In the genomic region with DNA sequence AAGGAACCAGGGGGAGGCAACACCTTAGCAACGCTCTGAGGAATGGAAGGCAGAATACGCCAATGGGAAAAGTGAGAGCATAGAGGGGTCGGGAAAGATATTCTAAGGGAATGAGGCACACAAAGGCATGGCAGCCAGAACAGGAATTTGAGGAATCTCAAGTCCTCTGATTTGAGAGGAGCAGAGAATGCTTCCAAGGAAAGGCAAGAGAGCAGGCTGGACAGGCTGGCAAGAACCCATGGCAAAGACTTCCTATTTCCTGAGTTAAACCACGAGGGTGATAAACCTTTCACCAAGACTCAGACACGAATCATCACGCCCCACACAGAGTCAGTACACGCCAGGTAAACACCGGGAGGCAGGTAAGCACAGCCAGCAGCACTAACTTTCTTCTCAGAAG, we compare ENCODE assay signal across 1 cellular context.
A peak's percentile ranks its signal among the peaks of the same experiment; 100 is the strongest.
TF ChIP-seq lines count a peak whose summit lies in the region.

No MANE protein-coding gene starts in this region.

TF ChIP-seq in K562, 482 proteins besides CTCF, POLR2A, EP300 and RAD21:
- TF ChIP-seq, protein P1, sequence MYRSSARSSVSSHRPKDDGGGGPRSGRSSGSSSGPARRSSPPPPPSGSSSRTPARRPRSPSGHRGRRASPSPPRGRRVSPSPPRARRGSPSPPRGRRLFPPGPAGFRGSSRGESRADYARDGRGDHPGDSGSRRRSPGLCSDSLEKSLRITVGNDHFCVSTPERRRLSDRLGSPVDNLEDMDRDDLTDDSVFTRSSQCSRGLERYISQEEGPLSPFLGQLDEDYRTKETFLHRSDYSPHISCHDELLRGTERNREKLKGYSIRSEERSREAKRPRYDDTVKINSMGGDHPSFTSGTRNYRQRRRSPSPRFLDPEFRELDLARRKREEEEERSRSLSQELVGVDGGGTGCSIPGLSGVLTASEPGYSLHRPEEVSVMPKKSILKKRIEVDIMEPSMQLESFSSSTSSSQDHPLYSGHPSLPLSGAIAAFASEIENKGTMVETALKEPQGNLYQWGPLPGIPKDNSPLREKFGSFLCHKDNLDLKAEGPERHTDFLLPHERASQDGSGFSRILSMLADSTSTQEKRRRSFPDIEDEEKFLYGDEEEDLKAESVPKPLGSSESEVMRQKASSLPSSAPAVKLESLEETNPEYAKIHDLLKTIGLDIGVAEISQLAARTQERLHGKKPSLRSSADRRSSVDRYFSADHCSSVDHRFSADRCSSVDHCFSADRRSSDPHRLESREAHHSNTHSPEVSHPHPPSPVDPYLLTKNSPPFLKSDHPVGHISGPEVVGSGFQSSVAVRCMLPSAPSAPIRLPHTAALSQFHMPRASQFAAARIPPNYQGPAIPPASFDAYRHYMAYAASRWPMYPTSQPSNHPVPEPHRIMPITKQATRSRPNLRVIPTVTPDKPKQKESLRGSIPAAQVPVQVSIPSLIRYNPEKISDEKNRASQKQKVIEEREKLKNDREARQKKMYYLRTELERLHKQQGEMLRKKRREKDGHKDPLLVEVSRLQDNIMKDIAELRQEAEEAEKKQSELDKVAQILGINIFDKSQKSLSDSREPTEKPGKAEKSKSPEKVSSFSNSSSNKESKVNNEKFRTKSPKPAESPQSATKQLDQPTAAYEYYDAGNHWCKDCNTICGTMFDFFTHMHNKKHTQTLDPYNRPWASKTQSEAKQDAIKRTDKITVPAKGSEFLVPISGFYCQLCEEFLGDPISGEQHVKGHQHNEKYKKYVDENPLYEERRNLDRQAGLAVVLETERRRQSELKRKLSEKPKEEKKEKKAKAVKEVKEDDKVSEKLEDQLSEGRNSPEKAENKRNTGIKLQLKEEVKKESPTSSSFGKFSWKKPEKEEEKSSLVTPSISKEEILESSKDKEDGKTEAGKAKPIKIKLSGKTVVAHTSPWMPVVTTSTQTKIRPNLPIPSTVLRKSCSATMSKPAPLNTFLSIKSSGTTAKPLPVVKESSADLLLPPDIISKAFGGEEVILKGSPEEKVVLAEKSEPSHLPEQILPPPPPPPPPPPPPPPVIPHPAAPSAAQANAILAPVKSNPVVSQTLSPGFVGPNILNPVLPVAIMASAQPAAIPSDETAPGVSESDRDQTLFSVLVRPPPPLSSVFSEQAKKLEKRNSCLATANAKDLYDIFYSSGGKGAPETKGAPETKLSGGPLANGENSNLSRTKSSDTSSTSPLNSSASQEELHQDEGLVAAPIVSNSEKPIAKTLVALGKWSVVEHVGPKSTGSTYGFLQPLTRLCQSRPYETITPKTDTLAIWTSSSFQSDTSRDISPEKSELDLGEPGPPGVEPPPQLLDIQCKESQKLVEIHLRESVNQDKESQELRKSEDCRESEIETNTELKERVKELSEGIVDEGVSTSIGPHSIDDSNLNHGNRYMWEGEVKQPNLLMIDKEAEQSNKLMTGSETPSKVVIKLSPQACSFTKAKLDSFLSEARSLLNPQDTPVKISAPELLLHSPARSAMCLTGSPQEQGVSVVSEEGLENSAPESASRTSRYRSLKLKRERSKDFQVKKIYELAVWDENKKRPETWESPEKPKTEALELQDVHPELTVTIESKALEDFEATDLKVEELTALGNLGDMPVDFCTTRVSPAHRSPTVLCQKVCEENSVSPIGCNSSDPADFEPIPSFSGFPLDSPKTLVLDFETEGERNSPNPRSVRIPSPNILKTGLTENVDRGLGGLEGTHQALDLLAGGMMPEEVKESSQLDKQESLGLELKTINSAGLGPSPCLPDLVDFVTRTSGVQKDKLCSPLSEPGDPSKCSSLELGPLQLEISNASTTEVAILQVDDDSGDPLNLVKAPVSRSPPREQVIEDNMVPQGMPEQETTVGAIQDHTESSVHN (IDR thresholded peaks at IDR 0.05; ENCODE audit: borderline replicate concordance in 1 of 2, low read depth in 1 of 2): no peak
- 0 out of 2 replicates have a peak, but pooled peaks have one; percentile 4 for TF ChIP-seq SPI1 (IDR thresholded peaks at IDR 0.05; ENCODE audit: borderline replicate concordance, low read depth, low read length)
